Comparison of ENCODE assay signal across 8 cellular contexts in the genomic region with DNA sequence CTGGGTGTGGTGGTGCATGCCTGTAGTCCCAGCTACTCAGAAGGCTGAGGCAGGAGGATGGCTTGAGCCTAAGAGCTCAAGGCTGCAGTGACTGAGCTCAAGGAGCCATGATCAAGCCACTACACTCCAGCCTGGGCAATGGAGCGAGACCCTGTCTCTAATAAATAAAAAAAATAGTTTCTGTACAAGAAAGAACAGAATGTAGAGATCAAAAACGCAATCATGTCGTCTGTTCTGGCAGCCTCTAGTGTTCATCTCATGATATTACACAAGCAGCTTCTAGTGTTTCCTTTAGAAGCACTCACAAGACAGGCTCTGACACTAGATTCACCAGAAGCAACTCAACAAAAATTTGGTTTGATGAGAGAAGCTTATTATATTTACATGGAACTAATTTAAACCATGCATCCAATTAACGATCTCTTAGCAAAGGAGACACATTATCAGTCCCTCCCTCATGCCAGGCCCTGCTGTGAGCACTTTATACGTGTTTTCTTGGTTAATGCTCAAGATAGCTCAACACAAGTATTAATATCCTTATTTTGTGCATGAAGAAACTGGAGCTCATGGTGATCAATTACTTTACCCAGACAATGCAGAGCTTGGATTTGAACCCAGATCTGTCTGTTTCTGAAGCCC. TPM values are rescaled to one million over a fixed set of nuclear protein-coding genes. Genes with fewer than 3 reads are reported as not detected.
DNase-seq lines count a peak whose midpoint lies in the region; ATAC-seq and TF ChIP-seq lines count a peak whose summit lies in the region.

No MANE protein-coding gene starts in this region.

- DNase-seq in DMS153 treated with DMSO at 0.1 percent for 48 hours (lab: John Stamatoyannopoulos, UW; ENCODE audit: unreplicated experiment) (peak; percentile 8), HS-27A (ENCODE audit: low read depth) (peak; percentile 30), Peyer's patch (no peak), epidermal melanocyte (ENCODE audit: insufficient read length, low spot score) (peak; percentile 31), neural crest cell (ENCODE audit: low read depth, low spot score) (no peak)
- no peak for DNase-seq in NK-92 treated with Interleukin-12 subunit alpha and Interleukin-12 subunit beta, amount 100 ng/mL, for 24 hours (lab: John Stamatoyannopoulos, UW)

- H3K36me3 Mint-ChIP-seq in neural crest cell (ENCODE audit: low read depth), result no peaks in the 10 kb centered on the region

- peaks cover 5% of the 10 kb centered on the region for H3K4me1 Mint-ChIP-seq in neural crest cell

- no peak overlapping the region for H3K27ac ChIP-seq in Peyer's patch

- no peak overlapping the region for H3K27ac Mint-ChIP-seq in neural crest cell (ENCODE audit: unreplicated experiment)

- H3K9me3 ChIP-seq in Peyer's patch, result peaks cover 0 to 3% (median 0%) of the 10 kb centered on the region in 4 donors

- no peaks in the 10 kb centered on the region for H3K4me1 ChIP-seq in Peyer's patch

- H3K36me3 ChIP-seq in Peyer's patch, result no peaks in the 10 kb centered on the region

- H3K4me3 Mint-ChIP-seq in neural crest cell, result no peak overlapping the region

- ATAC-seq in GM18519 (IDR thresholded peaks at IDR 0.05; ENCODE audit: low FRiP score, unreplicated experiment) (no peak), GM19452 (IDR thresholded peaks at IDR 0.05; ENCODE audit: unreplicated experiment) (no peak)

- H3K27me3 ChIP-seq in Peyer's patch, result no peaks in the 10 kb centered on the region

- no peak overlapping the region for H3K4me3 ChIP-seq in Peyer's patch

- peaks cover 6% of the 10 kb centered on the region for H3K9me3 Mint-ChIP-seq in neural crest cell

- TF ChIP-seq POLR2A in Peyer's patch (IDR thresholded peaks at IDR 0.05), result no peak

- TF ChIP-seq CTCF in Peyer's patch (IDR thresholded peaks at IDR 0.05), result peak; percentile 56 to 91 (median 79)
- TF ChIP-seq CTCF in neural crest cell (conservative IDR thresholded peaks at IDR 0.05), result peak; percentile 80

- H3K27me3 Mint-ChIP-seq in neural crest cell (ENCODE audit: low read depth), result no peaks in the 10 kb centered on the region

RNA-seq across cellular contexts. Expression of a gene that starts 6.9 kb away (rescaled TPM):
- total RNA-seq in Peyer's patch, result not detected
- not detected in 2 replicates for total RNA-seq in neural crest cell

RNA-seq across cellular contexts. Expression of a gene that starts 13.3 kb away (rescaled TPM):
- total RNA-seq in Peyer's patch, result not detected
- total RNA-seq in neural crest cell, result not detected in 2 replicates

RNA-seq across cellular contexts. Expression of a gene that starts 19.7 kb away (rescaled TPM):
- total RNA-seq in Peyer's patch (not detected), neural crest cell (not detected in 2 replicates)

RNA-seq across cellular contexts. Expression of a gene that starts 28.2 kb away (rescaled TPM):
- not detected for total RNA-seq in Peyer's patch
- not detected in 2 replicates for total RNA-seq in neural crest cell

RNA-seq across cellular contexts. Expression of a gene that starts 46.9 kb away (rescaled TPM):
- total RNA-seq in Peyer's patch, result not detected
- not detected in 2 replicates for total RNA-seq in neural crest cell

Comparison
In these comparisons a context has a peak if more than half of its experiments do, and no peak if none do; other contexts are left out.
1. DNase-seq: peak in DMS153 treated with DMSO at 0.1 percent for 48 hours (single experiment), HS-27A (single experiment) and epidermal melanocyte (single experiment); none in Peyer's patch (0 of 3), neural crest cell (single experiment) and NK-92 treated with Interleukin-12 subunit alpha and Interleukin-12 subunit beta, amount 100 ng/mL, for 24 hours (single experiment).